ENCODE assay signal across 33 cellular contexts in genomic region chr13:61109741-61110140, GRCh38.
DNase-seq lines count a peak whose midpoint lies in the region; ATAC-seq and TF ChIP-seq lines count a peak whose summit lies in the region.
"Had no signal": no experiment of that assay in that cellular context is flagged by ENCODE, and none has a peak within 500 bp of the region (broad histone marks: within the 10 kb centered on the region; RNA-seq: fewer than 3 reads in every experiment).

No MANE protein-coding gene starts in this region.

- no peaks in the 10 kb centered on the region for H3K4me1 Mint-ChIP-seq in activated CD4-positive, alpha-beta memory T cell treated with anti-CD3 and anti-CD28 coated beads, Interleukin-2, amount 10 ng/mL, durations not matched to agents 7 days and 5 days
- no peaks in the 10 kb centered on the region for H3K4me1 Mint-ChIP-seq in naive thymus-derived CD4-positive, alpha-beta T cell
- H3K4me1 Mint-ChIP-seq: B cell; CD14-positive monocyte; CD4-positive, alpha-beta memory T cell; CD4-positive, CD25-positive, alpha-beta regulatory T cell; CD8-positive, alpha-beta memory T cell had no signal

- no peaks in the 10 kb centered on the region for H3K9me3 Mint-ChIP-seq in activated CD4-positive, alpha-beta memory T cell treated with anti-CD3 and anti-CD28 coated beads, Interleukin-2, amount 10 ng/mL, durations not matched to agents 7 days and 5 days
- peaks cover 0 to 11% (median 5%) of the 10 kb centered on the region in 11 donors for H3K9me3 Mint-ChIP-seq in naive thymus-derived CD4-positive, alpha-beta T cell
- H3K9me3 Mint-ChIP-seq: CD8-positive, alpha-beta T cell had no signal

- no peaks in the 10 kb centered on the region for H3K36me3 ChIP-seq in PC-3 (ENCODE audit: low read depth, low read length)
- H3K36me3 ChIP-seq in naive thymus-derived CD4-positive, alpha-beta T cell (ENCODE audit: control insufficient read depth in 2 of 3, insufficient read depth in 3 of 3, low read length in 3 of 3), result no peaks in the 10 kb centered on the region
- H3K36me3 ChIP-seq: BE2C; BLaER1; BLaER1 treated with 17β-estradiol and CSF1 and Interleukin-3, amounts not matched to agents 10 nM and 100 nM had no signal

- no peaks in the 10 kb centered on the region for H3K79me2 ChIP-seq in PC-3 (ENCODE audit: low read length)

- CTCF ChIA-PET in PC-3 (lab: Charles Lee), result no interaction called here
- CTCF ChIA-PET in activated CD4-positive, alpha-beta memory T cell treated with anti-CD3 and anti-CD28 coated beads, Interleukin-2, amount 10 ng/mL, durations not matched to agents 7 days and 5 days (lab: Charles Lee), result no interaction called here
- CTCF ChIA-PET in naive thymus-derived CD4-positive, alpha-beta T cell (lab: Charles Lee), result no interaction called here

- no peak overlapping the region for H3K9ac ChIP-seq in PC-3 (ENCODE audit: low read length)
- H3K9ac ChIP-seq: BLaER1; BLaER1 treated with 17β-estradiol and CSF1 and Interleukin-3, amounts not matched to agents 10 nM and 100 nM had no signal

- no peaks in the 10 kb centered on the region for H3K27me3 ChIP-seq in PC-3 (ENCODE audit: low read length)
- H3K27me3 ChIP-seq in foreskin keratinocyte, result no peaks in the 10 kb centered on the region
- H3K27me3 ChIP-seq in naive thymus-derived CD4-positive, alpha-beta T cell (ENCODE audit: control insufficient read depth in 2 of 2, insufficient read depth in 2 of 2, low read length in 2 of 2), result no peaks in the 10 kb centered on the region
- H3K27me3 ChIP-seq: BE2C; BLaER1; BLaER1 treated with 17β-estradiol and CSF1 and Interleukin-3, amounts not matched to agents 10 nM and 100 nM had no signal

- TF ChIP-seq CTCF in PC-3 (conservative IDR thresholded peaks at IDR 0.05; ENCODE audit: low read depth, low read length) (no peak), epithelial cell of esophagus (IDR thresholded peaks at IDR 0.05; ENCODE audit: insufficient read depth, low read depth, low read length, missing control alignments) (no peak), foreskin keratinocyte (conservative IDR thresholded peaks at IDR 0.05) (no peak)

- ATAC-seq in PC-3 (peak; percentile 41), foreskin keratinocyte (peak; percentile 76), GM19328 (IDR thresholded peaks at IDR 0.05; ENCODE audit: unreplicated experiment) (no peak)
- no peak for ATAC-seq in naive thymus-derived CD4-positive, alpha-beta T cell
- ATAC-seq: A549; CD8-positive, alpha-beta T cell had no signal

- no peak overlapping the region for H3K27ac Mint-ChIP-seq in activated CD4-positive, alpha-beta memory T cell treated with anti-CD3 and anti-CD28 coated beads, Interleukin-2, amount 10 ng/mL, durations not matched to agents 7 days and 5 days
- H3K27ac Mint-ChIP-seq in naive thymus-derived CD4-positive, alpha-beta T cell, result no peak overlapping the region
- H3K27ac Mint-ChIP-seq: B cell; CD14-positive monocyte; CD4-positive, alpha-beta memory T cell; CD4-positive, alpha-beta T cell; CD4-positive, CD25-positive, alpha-beta regulatory T cell; CD8-positive, alpha-beta T cell had no signal

- no peaks in the 10 kb centered on the region for H3K9me2 ChIP-seq in PC-3 (replicated peaks; ENCODE audit: low read length)

- H2AFZ ChIP-seq in PC-3 (ENCODE audit: low read length), result no peak overlapping the region

- POLR2A ChIA-PET in PC-3 (lab: Charles Lee; ENCODE audit: unreplicated experiment), result no interaction called here
- POLR2A ChIA-PET in activated CD4-positive, alpha-beta memory T cell treated with anti-CD3 and anti-CD28 coated beads, Interleukin-2, amount 10 ng/mL, durations not matched to agents 7 days and 5 days (lab: Charles Lee), result no interaction called here
- POLR2A ChIA-PET in naive thymus-derived CD4-positive, alpha-beta T cell (lab: Charles Lee), result no interaction called here

- no peaks in the 10 kb centered on the region for H4K20me1 ChIP-seq in PC-3 (ENCODE audit: low read length)
- H4K20me1 ChIP-seq: BLaER1; BLaER1 treated with 17β-estradiol and CSF1 and Interleukin-3, amounts not matched to agents 10 nM and 100 nM had no signal

- intact Hi-C loops in PC-3 (cut with micrococcal nuclease), result no loop called here
- intact Hi-C loops in naive thymus-derived CD4-positive, alpha-beta T cell (cut with micrococcal nuclease), result no loop called here

- no peaks in the 10 kb centered on the region for H3K9me3 ChIP-seq in PC-3 (ENCODE audit: low read length)
- no peaks in the 10 kb centered on the region for H3K9me3 ChIP-seq in naive thymus-derived CD4-positive, alpha-beta T cell (ENCODE audit: control insufficient read depth in 2 of 3, low read length in 3 of 3)
- H3K9me3 ChIP-seq: A549, BE2C, Caco-2 had no signal

- H3K27me3 Mint-ChIP-seq in activated CD4-positive, alpha-beta memory T cell treated with anti-CD3 and anti-CD28 coated beads, Interleukin-2, amount 10 ng/mL, durations not matched to agents 7 days and 5 days, result no peaks in the 10 kb centered on the region
- H3K27me3 Mint-ChIP-seq in naive thymus-derived CD4-positive, alpha-beta T cell, result no peaks in the 10 kb centered on the region
- H3K27me3 Mint-ChIP-seq: B cell; CD4-positive, alpha-beta memory T cell; CD4-positive, alpha-beta T cell; CD4-positive, CD25-positive, alpha-beta regulatory T cell; CD8-positive, alpha-beta memory T cell had no signal

- H3K4me3 ChIP-seq in PC-3 (ENCODE audit: low read length) (no peak overlapping the region), epithelial cell of esophagus (ENCODE audit: low read length) (no peak overlapping the region)
- no peak overlapping the region for H3K4me3 ChIP-seq in naive thymus-derived CD4-positive, alpha-beta T cell (ENCODE audit: low read length)
- H3K4me3 ChIP-seq: A549; BLaER1; BLaER1 treated with 17β-estradiol and CSF1 and Interleukin-3, amounts not matched to agents 10 nM and 100 nM had no signal

- H3K36me3 Mint-ChIP-seq in activated CD4-positive, alpha-beta memory T cell treated with anti-CD3 and anti-CD28 coated beads, Interleukin-2, amount 10 ng/mL, durations not matched to agents 7 days and 5 days (ENCODE audit: low read depth), result no peaks in the 10 kb centered on the region
- no peaks in the 10 kb centered on the region for H3K36me3 Mint-ChIP-seq in naive thymus-derived CD4-positive, alpha-beta T cell
- H3K36me3 Mint-ChIP-seq: CD14-positive monocyte; CD4-positive, alpha-beta memory T cell; CD4-positive, CD25-positive, alpha-beta regulatory T cell; CD8-positive, alpha-beta memory T cell; CD8-positive, alpha-beta T cell had no signal

- no peak overlapping the region for H3K4me2 ChIP-seq in PC-3 (ENCODE audit: low read length)
- H3K4me2 ChIP-seq: A549; BLaER1; BLaER1 treated with 17β-estradiol and CSF1 and Interleukin-3, amounts not matched to agents 10 nM and 100 nM had no signal

- H3K27ac ChIP-seq in PC-3 (ENCODE audit: low read length) (no peak overlapping the region), foreskin keratinocyte (no peak overlapping the region)
- no peak overlapping the region for H3K27ac ChIP-seq in naive thymus-derived CD4-positive, alpha-beta T cell (ENCODE audit: low read depth, low read length)
- H3K27ac ChIP-seq: 22Rv1; A549; BLaER1; BLaER1 treated with 17β-estradiol and CSF1 and Interleukin-3, amounts not matched to agents 10 nM and 100 nM; C4-2B had no signal

- no peak overlapping the region for H3K4me3 Mint-ChIP-seq in activated CD4-positive, alpha-beta memory T cell treated with anti-CD3 and anti-CD28 coated beads, Interleukin-2, amount 10 ng/mL, durations not matched to agents 7 days and 5 days
- H3K4me3 Mint-ChIP-seq in naive thymus-derived CD4-positive, alpha-beta T cell, result no peak overlapping the region
- H3K4me3 Mint-ChIP-seq: B cell; CD14-positive monocyte; CD4-positive, alpha-beta memory T cell; CD4-positive, alpha-beta T cell; CD4-positive, CD25-positive, alpha-beta regulatory T cell; CD8-positive, alpha-beta memory T cell; CD8-positive, alpha-beta T cell had no signal

- H3K4me1 ChIP-seq in PC-3 (ENCODE audit: insufficient read depth, low read length), result peaks cover 13% of the 10 kb centered on the region; the same call in 1 of the 2 replicates
- H3K4me1 ChIP-seq in foreskin keratinocyte, result peaks cover 11% of the 10 kb centered on the region
- no peaks in the 10 kb centered on the region for H3K4me1 ChIP-seq in naive thymus-derived CD4-positive, alpha-beta T cell (ENCODE audit: control insufficient read depth in 2 of 2, insufficient read depth in 2 of 2, low read length in 2 of 2)
- H3K4me1 ChIP-seq: A549; BE2C; BLaER1; BLaER1 treated with 17β-estradiol and CSF1 and Interleukin-3, amounts not matched to agents 10 nM and 100 nM; Caco-2 had no signal

- BruUV-seq in PC-3 (replicated peaks; lab: Mats Ljungman, UMichigan), result no TSS peak

- DNase-seq in PC-3 (no peak), epithelial cell of esophagus (ENCODE audit: low read depth) (peak; percentile 2), foreskin keratinocyte (peak; percentile 73 to 78)
- DNase-seq in activated CD4-positive, alpha-beta memory T cell treated with anti-CD3 and anti-CD28 coated beads, Interleukin-2, amount 10 ng/mL, durations not matched to agents 7 days and 5 days, result no peak
- DNase-seq in naive thymus-derived CD4-positive, alpha-beta T cell, result no peak
- DNase-seq: 8988T; ACHN; AML-193; BE2C; C1 segment of cervical spinal cord; Caco-2; Calu3; CD4-positive, alpha-beta memory T cell; CD4-positive, alpha-beta T cell; CD4-positive, CD25-positive, alpha-beta regulatory T cell; CD8-positive, alpha-beta memory T cell; CD8-positive, alpha-beta T cell; COR-L47; DMS 273 treated with DMSO at 0.1 percent for 48 hours; DMS153; DMS53; DMS79; DMS79 treated with DMSO at 0.1 percent for 48 hours; DND-41; EL had no signal

- H3F3A ChIP-seq in PC-3 (ENCODE audit: low read length, unreplicated experiment), result no peaks in the 10 kb centered on the region

Comparison
In these comparisons a context has a peak if more than half of its experiments do, and no peak if none do; other contexts are left out.
1. ATAC-seq: peak in PC-3 (single experiment) and foreskin keratinocyte (single experiment); none in GM19328 (single experiment) and naive thymus-derived CD4-positive, alpha-beta T cell (single experiment).
2. DNase-seq: peak in epithelial cell of esophagus (single experiment) and foreskin keratinocyte (2 of 2); none in PC-3 (single experiment), activated CD4-positive, alpha-beta memory T cell treated with anti-CD3 and anti-CD28 coated beads, Interleukin-2, amount 10 ng/mL, durations not matched to agents 7 days and 5 days (single experiment) and naive thymus-derived CD4-positive, alpha-beta T cell (0 of 9).